In genomic region chr22:47201186-47201995, GRCh38 we compare ENCODE assay signal across 25 cellular contexts.
DNase-seq lines count a peak whose midpoint lies in the region; ATAC-seq, FAIRE-seq and TF ChIP-seq lines count a peak whose summit lies in the region.
"Had no signal": no experiment of that assay in that cellular context is flagged by ENCODE, and none has a peak within 500 bp of the region (broad histone marks: within the 10 kb centered on the region; RNA-seq: fewer than 3 reads in every experiment).

No MANE protein-coding gene starts in this region.

- BruUV-seq in Calu3 (replicated peaks; lab: Mats Ljungman, UMichigan): no TSS peak

- 83% methylated on average over 13 of the region's 15 CpGs for WGBS in esophagus muscularis mucosa
- 31 to 62% methylated on average over 15 of the region's 15 CpGs for WGBS in pancreas, 2 donors

- H3K4me3 Mint-ChIP-seq in activated CD4-positive, alpha-beta memory T cell treated with anti-CD3 and anti-CD28 coated beads, Interleukin-2, amount 10 ng/mL, durations not matched to agents 7 days and 5 days: no peak overlapping the region
- no peak overlapping the region for H3K4me3 Mint-ChIP-seq in activated CD4-positive, alpha-beta memory T cell treated with anti-CD3 and anti-CD28 coated beads for 36 hours
- H3K4me3 Mint-ChIP-seq in activated naive CD8-positive, alpha-beta T cell treated with anti-CD3 and anti-CD28 coated beads for 36 hours: no peak overlapping the region
- no peak overlapping the region for H3K4me3 Mint-ChIP-seq in Calu3 (ENCODE audit: low read depth, unreplicated experiment)
- H3K4me3 Mint-ChIP-seq: activated B cell treated with CpG ODN at 0.5 μM for 24 hours; activated T-helper 1 cell treated with anti-CD3 and anti-CD28 coated beads, Interleukin-12 subunit alpha, Interleukin-12 subunit beta, Interleukin-2, Interleukin-4 antibody, amounts not matched to agents 30 ng/mL and 10 ng/mL and 1 ng/mL, durations not matched to agents 14 hours and 24 hours and 36 hours; B cell; naive thymus-derived CD8-positive, alpha-beta T cell had no signal

- no peak for TF ChIP-seq CTCF in esophagus muscularis mucosa (IDR thresholded peaks at IDR 0.05)
- TF ChIP-seq CTCF in pancreas (IDR thresholded peaks at IDR 0.05): no peak
- no peak for TF ChIP-seq CTCF in WERI-Rb-1 (IDR thresholded peaks at IDR 0.05; ENCODE audit: low read depth, low read length)
- no peak for TF ChIP-seq CTCF in Calu3 (IDR thresholded peaks at IDR 0.05; ENCODE audit: unreplicated experiment)

- H3K9me3 ChIP-seq in esophagus muscularis mucosa (no peaks in the 10 kb centered on the region), pancreas (no peaks in the 10 kb centered on the region), WERI-Rb-1 (ENCODE audit: severe bottlenecking) (no peaks in the 10 kb centered on the region)

- H3K27ac ChIP-seq in esophagus muscularis mucosa (replicated peaks in 1 of 4) (no peak overlapping the region), pancreas (no peak overlapping the region), WERI-Rb-1 (no peak overlapping the region)
- H3K27ac ChIP-seq: foreskin keratinocyte had no signal

- ATAC-seq in pancreas: peak; percentile 87 to 92 (median 88)
- ATAC-seq: foreskin keratinocyte; HCT116; naive thymus-derived CD8-positive, alpha-beta T cell had no signal

- H3K36me3 ChIP-seq in esophagus muscularis mucosa: no peaks in the 10 kb centered on the region
- H3K36me3 ChIP-seq in pancreas: no peaks in the 10 kb centered on the region
- no peaks in the 10 kb centered on the region for H3K36me3 ChIP-seq in WERI-Rb-1

- FAIRE-seq in pancreas (lab: Jason Lieb, UNC): no peak
- FAIRE-seq: A204.1 had no signal

- no peaks in the 10 kb centered on the region for H3K27me3 Mint-ChIP-seq in activated CD4-positive, alpha-beta memory T cell treated with anti-CD3 and anti-CD28 coated beads, Interleukin-2, amount 10 ng/mL, durations not matched to agents 7 days and 5 days
- H3K27me3 Mint-ChIP-seq in activated CD4-positive, alpha-beta memory T cell treated with anti-CD3 and anti-CD28 coated beads for 36 hours: no peaks in the 10 kb centered on the region
- no peaks in the 10 kb centered on the region for H3K27me3 Mint-ChIP-seq in activated naive CD8-positive, alpha-beta T cell treated with anti-CD3 and anti-CD28 coated beads for 36 hours
- peaks cover 60% of the 10 kb centered on the region for H3K27me3 Mint-ChIP-seq in Calu3 (ENCODE audit: unreplicated experiment)
- H3K27me3 Mint-ChIP-seq: activated B cell treated with CpG ODN at 0.5 μM for 24 hours, B cell had no signal

- H3K9me3 Mint-ChIP-seq in activated CD4-positive, alpha-beta memory T cell treated with anti-CD3 and anti-CD28 coated beads, Interleukin-2, amount 10 ng/mL, durations not matched to agents 7 days and 5 days: no peaks in the 10 kb centered on the region
- no peaks in the 10 kb centered on the region for H3K9me3 Mint-ChIP-seq in activated CD4-positive, alpha-beta memory T cell treated with anti-CD3 and anti-CD28 coated beads for 36 hours
- no peaks in the 10 kb centered on the region for H3K9me3 Mint-ChIP-seq in activated naive CD8-positive, alpha-beta T cell treated with anti-CD3 and anti-CD28 coated beads for 36 hours
- H3K9me3 Mint-ChIP-seq in Calu3 (ENCODE audit: low read depth, unreplicated experiment): no peaks in the 10 kb centered on the region
- H3K9me3 Mint-ChIP-seq: activated B cell treated with CpG ODN at 0.5 μM for 24 hours; activated T-helper 1 cell treated with anti-CD3 and anti-CD28 coated beads, Interleukin-12 subunit alpha, Interleukin-12 subunit beta, Interleukin-2, Interleukin-4 antibody, amounts not matched to agents 30 ng/mL and 10 ng/mL and 1 ng/mL, durations not matched to agents 14 hours and 24 hours and 36 hours; naive thymus-derived CD8-positive, alpha-beta T cell had no signal

- DNase-seq in activated CD4-positive, alpha-beta memory T cell treated with anti-CD3 and anti-CD28 coated beads, Interleukin-2, amount 10 ng/mL, durations not matched to agents 7 days and 5 days: peak; percentile 8
- no peak for DNase-seq in activated CD4-positive, alpha-beta memory T cell treated with anti-CD3 and anti-CD28 coated beads for 36 hours
- DNase-seq in NCI-H69 (lab: John Stamatoyannopoulos, UW): peak; percentile 10
- DNase-seq in esophagus muscularis mucosa (ENCODE audit: extremely low spot score): peak; percentile 75
- peak; percentile 72 to 97 (median 88) for DNase-seq in pancreas
- DNase-seq in activated naive CD8-positive, alpha-beta T cell treated with anti-CD3 and anti-CD28 coated beads for 36 hours: no peak
- DNase-seq in WERI-Rb-1: no peak
- no peak for DNase-seq in Calu3
- DNase-seq: activated B cell treated with CpG ODN at 0.5 μM for 24 hours; effector CD8-positive, alpha-beta T cell; foreskin keratinocyte; IMR-90; NCI-H1048; NCI-H1930; NCI-H2227 treated with DMSO at 0.1 percent for 48 hours; NCI-H774; SHP77; substantia nigra; SW 1271; T1000 had no signal

- H3K27me3 ChIP-seq in esophagus muscularis mucosa (peaks cover 0 to 91% (median 0%) of the 10 kb centered on the region in 4 donors), pancreas (no peaks in the 10 kb centered on the region), WERI-Rb-1 (ENCODE audit: insufficient read depth, low read depth, severe bottlenecking) (no peaks in the 10 kb centered on the region)
- H3K27me3 ChIP-seq: foreskin keratinocyte had no signal

- POLR2A ChIA-PET in activated CD4-positive, alpha-beta memory T cell treated with anti-CD3 and anti-CD28 coated beads, Interleukin-2, amount 10 ng/mL, durations not matched to agents 7 days and 5 days (lab: Charles Lee): no interaction called here
- POLR2A ChIA-PET in activated CD4-positive, alpha-beta memory T cell treated with anti-CD3 and anti-CD28 coated beads for 36 hours (lab: Charles Lee): no interaction called here

- intact Hi-C loops in activated CD4-positive, alpha-beta memory T cell treated with anti-CD3 and anti-CD28 coated beads for 36 hours (cut with micrococcal nuclease): no loop called here
- intact Hi-C loops in esophagus muscularis mucosa (cut with DNase I): no loop called here
- intact Hi-C loops in pancreas (cut with DNase I): no loop called here
- intact Hi-C loops in Calu3 (cut with micrococcal nuclease; ENCODE audit: unreplicated experiment): no loop called here

- CTCF ChIA-PET in activated CD4-positive, alpha-beta memory T cell treated with anti-CD3 and anti-CD28 coated beads, Interleukin-2, amount 10 ng/mL, durations not matched to agents 7 days and 5 days (lab: Charles Lee): no interaction called here
- CTCF ChIA-PET in activated CD4-positive, alpha-beta memory T cell treated with anti-CD3 and anti-CD28 coated beads for 36 hours (lab: Charles Lee): interaction anchor here (1.7 kb wide), 1 partner anchor 12 kb away, joined by 4 read pairs; no protein-coding TSS in a partner anchor
- CTCF ChIA-PET in Calu3 (lab: Charles Lee): no interaction called here

- no peak for TF ChIP-seq POLR2A in esophagus muscularis mucosa (IDR thresholded peaks at IDR 0.05; ENCODE audit: low read depth)

- no peak for TF ChIP-seq EP300 in esophagus muscularis mucosa (IDR thresholded peaks at IDR 0.05)

- H3K4me1 ChIP-seq in esophagus muscularis mucosa (peaks cover 0 to 8% (median 0%) of the 10 kb centered on the region in 4 donors), pancreas (peaks cover 0 to 8% (median 3%) of the 10 kb centered on the region in 3 donors)
- H3K4me1 ChIP-seq: foreskin keratinocyte had no signal

- H3K4me3 ChIP-seq in esophagus muscularis mucosa (no peak overlapping the region), pancreas (peak overlapping the region in 1 of 4 donors; percentile 4), WERI-Rb-1 (ENCODE audit: low read depth, low read length) (no peak overlapping the region)

- no peaks in the 10 kb centered on the region for H3K36me3 Mint-ChIP-seq in activated CD4-positive, alpha-beta memory T cell treated with anti-CD3 and anti-CD28 coated beads, Interleukin-2, amount 10 ng/mL, durations not matched to agents 7 days and 5 days (ENCODE audit: low read depth)
- H3K36me3 Mint-ChIP-seq in activated CD4-positive, alpha-beta memory T cell treated with anti-CD3 and anti-CD28 coated beads for 36 hours: no peaks in the 10 kb centered on the region
- no peaks in the 10 kb centered on the region for H3K36me3 Mint-ChIP-seq in activated naive CD8-positive, alpha-beta T cell treated with anti-CD3 and anti-CD28 coated beads for 36 hours
- no peaks in the 10 kb centered on the region for H3K36me3 Mint-ChIP-seq in Calu3 (ENCODE audit: insufficient read depth, unreplicated experiment)
- H3K36me3 Mint-ChIP-seq: naive thymus-derived CD8-positive, alpha-beta T cell had no signal

- no peaks in the 10 kb centered on the region for H3K4me1 Mint-ChIP-seq in activated CD4-positive, alpha-beta memory T cell treated with anti-CD3 and anti-CD28 coated beads, Interleukin-2, amount 10 ng/mL, durations not matched to agents 7 days and 5 days
- H3K4me1 Mint-ChIP-seq in activated CD4-positive, alpha-beta memory T cell treated with anti-CD3 and anti-CD28 coated beads for 36 hours (ENCODE audit: low read depth): no peaks in the 10 kb centered on the region
- H3K4me1 Mint-ChIP-seq in activated naive CD8-positive, alpha-beta T cell treated with anti-CD3 and anti-CD28 coated beads for 36 hours: no peaks in the 10 kb centered on the region
- no peaks in the 10 kb centered on the region for H3K4me1 Mint-ChIP-seq in Calu3 (ENCODE audit: low read depth, unreplicated experiment)
- H3K4me1 Mint-ChIP-seq: activated B cell treated with CpG ODN at 0.5 μM for 24 hours; B cell; naive thymus-derived CD8-positive, alpha-beta T cell had no signal

- no peak overlapping the region for H3K27ac Mint-ChIP-seq in activated CD4-positive, alpha-beta memory T cell treated with anti-CD3 and anti-CD28 coated beads, Interleukin-2, amount 10 ng/mL, durations not matched to agents 7 days and 5 days
- no peak overlapping the region for H3K27ac Mint-ChIP-seq in activated CD4-positive, alpha-beta memory T cell treated with anti-CD3 and anti-CD28 coated beads for 36 hours
- no peak overlapping the region for H3K27ac Mint-ChIP-seq in activated naive CD8-positive, alpha-beta T cell treated with anti-CD3 and anti-CD28 coated beads for 36 hours
- H3K27ac Mint-ChIP-seq in Calu3 (ENCODE audit: unreplicated experiment): no peak overlapping the region
- H3K27ac Mint-ChIP-seq: activated B cell treated with CpG ODN at 0.5 μM for 24 hours; activated T-helper 1 cell treated with anti-CD3 and anti-CD28 coated beads, Interleukin-12 subunit alpha, Interleukin-12 subunit beta, Interleukin-2, Interleukin-4 antibody, amounts not matched to agents 30 ng/mL and 10 ng/mL and 1 ng/mL, durations not matched to agents 14 hours and 24 hours and 36 hours; B cell had no signal

Comparison
In these comparisons a context has a peak if more than half of its experiments do, and no peak if none do; other contexts are left out.
1. DNase-seq: peak in activated CD4-positive, alpha-beta memory T cell treated with anti-CD3 and anti-CD28 coated beads, Interleukin-2, amount 10 ng/mL, durations not matched to agents 7 days and 5 days (single experiment), NCI-H69 (single experiment), esophagus muscularis mucosa (single experiment) and pancreas (6 of 6); none in activated CD4-positive, alpha-beta memory T cell treated with anti-CD3 and anti-CD28 coated beads for 36 hours (single experiment), activated naive CD8-positive, alpha-beta T cell treated with anti-CD3 and anti-CD28 coated beads for 36 hours (single experiment), WERI-Rb-1 (single experiment) and Calu3 (single experiment).